ENCODE assay signal across 9 cellular contexts in genomic region chr6:139539852-139540251, GRCh38.
DNase-seq lines count a peak whose midpoint lies in the region; ATAC-seq and TF ChIP-seq lines count a peak whose summit lies in the region.
"Had no signal": no experiment of that assay in that cellular context is flagged by ENCODE, and none has a peak within 500 bp of the region (broad histone marks: within the 10 kb centered on the region; RNA-seq: fewer than 3 reads in every experiment).

No MANE protein-coding gene starts in this region.

- H3K9ac ChIP-seq in skeletal muscle tissue (ENCODE audit: low read depth in 1 of 3, low read length in 3 of 3), result peak overlapping the region in 2 of 3 donors; percentile 26 to 37
- H3K9ac ChIP-seq in neural progenitor cell, result no peak overlapping the region

- H3K4me1 Mint-ChIP-seq in T-helper 2 cell treated with Interferon-gamma antibody and Interleukin-4, amounts not matched to agents 5 μg/mL and 100 μg/mL, for 36 hours (ENCODE audit: low read depth), result peaks cover 62% of the 10 kb centered on the region
- peaks cover 16% of the 10 kb centered on the region for H3K4me1 Mint-ChIP-seq in neural progenitor cell

- H3K4me3 ChIP-seq in SJCRH30 (peak overlapping the region; percentile 31), skeletal muscle tissue (ENCODE audit: low read length in 3 of 3) (peak overlapping the region; percentile 42 to 65 (median 55)), neural progenitor cell (no peak overlapping the region)

- DNase-seq in T-helper 2 cell treated with Interferon-gamma antibody and Interleukin-4, amounts not matched to agents 5 μg/mL and 100 μg/mL, for 36 hours (ENCODE audit: low spot score), result no peak
- DNase-seq in T-helper 2 cell (no peak), SJCRH30 (peak; percentile 86 to 89), fibroblast of the conjunctiva (ENCODE audit: low read depth) (peak; percentile 85), neural progenitor cell (ENCODE audit: low spot score) (no peak)
- no peak for DNase-seq in activated effector memory CD4-positive, alpha-beta T cell treated with anti-CD3 and anti-CD28 coated beads, Interleukin-2, amount 50 U/mL, for 16 hours

- H4K20me1 ChIP-seq in neural progenitor cell (ENCODE audit: low read depth), result no peaks in the 10 kb centered on the region

- no peaks in the 10 kb centered on the region for H3K79me2 ChIP-seq in neural progenitor cell (ENCODE audit: low read depth)

- H3K9me3 ChIP-seq in SJCRH30 (replicated peaks), result no peaks in the 10 kb centered on the region
- H3K9me3 ChIP-seq in skeletal muscle tissue (ENCODE audit: control insufficient read depth in 3 of 3, low read length in 3 of 3), result no peaks in the 10 kb centered on the region
- H3K9me3 ChIP-seq in neural progenitor cell (ENCODE audit: low read depth), result no peaks in the 10 kb centered on the region

- H3K4me1 ChIP-seq in SJCRH30, result peaks cover 7% of the 10 kb centered on the region
- peaks cover 6 to 11% (median 8%) of the 10 kb centered on the region in 3 donors for H3K4me1 ChIP-seq in skeletal muscle tissue (ENCODE audit: control insufficient read depth in 3 of 3, insufficient read depth in 3 of 3, low read length in 3 of 3)
- peaks cover 19% of the 10 kb centered on the region for H3K4me1 ChIP-seq in neural progenitor cell

- H2AFZ ChIP-seq in neural progenitor cell (replicated peaks), result no peak overlapping the region

- H3K4me2 ChIP-seq in neural progenitor cell, result no peak overlapping the region

- H3K27me3 ChIP-seq in SJCRH30, result no peaks in the 10 kb centered on the region
- H3K27me3 ChIP-seq in skeletal muscle tissue (ENCODE audit: control insufficient read depth in 3 of 3, insufficient read depth in 3 of 3, low read length in 3 of 3), result no peaks in the 10 kb centered on the region
- no peaks in the 10 kb centered on the region for H3K27me3 ChIP-seq in neural progenitor cell

- ATAC-seq in GM19397 (IDR thresholded peaks at IDR 0.05; ENCODE audit: unreplicated experiment), result no peak

- H3K9me3 Mint-ChIP-seq in T-helper 2 cell treated with Interferon-gamma antibody and Interleukin-4, amounts not matched to agents 5 μg/mL and 100 μg/mL, for 36 hours, result peaks cover 4% of the 10 kb centered on the region
- H3K9me3 Mint-ChIP-seq in neural progenitor cell, result no peaks in the 10 kb centered on the region

- no peaks in the 10 kb centered on the region for H3F3A ChIP-seq in neural progenitor cell (ENCODE audit: low read depth)

- H3K27ac ChIP-seq in SJCRH30 (peak overlapping the region; percentile 87), skeletal muscle tissue (ENCODE audit: low read depth, low read length) (peak overlapping the region; percentile 75), neural progenitor cell (no peak overlapping the region)
- H3K27ac ChIP-seq: C4-2B had no signal

- H3K36me3 Mint-ChIP-seq in T-helper 2 cell treated with Interferon-gamma antibody and Interleukin-4, amounts not matched to agents 5 μg/mL and 100 μg/mL, for 36 hours (ENCODE audit: low read depth), result peaks cover 12% of the 10 kb centered on the region
- H3K36me3 Mint-ChIP-seq in neural progenitor cell, result peaks cover 2% of the 10 kb centered on the region

- H3K36me3 ChIP-seq in SJCRH30 (no peaks in the 10 kb centered on the region), skeletal muscle tissue (ENCODE audit: control insufficient read depth in 3 of 3, insufficient read depth in 3 of 3, low read length in 3 of 3) (no peaks in the 10 kb centered on the region), neural progenitor cell (no peaks in the 10 kb centered on the region)

- peak overlapping the region; percentile 84 for H3K27ac Mint-ChIP-seq in T-helper 2 cell treated with Interferon-gamma antibody and Interleukin-4, amounts not matched to agents 5 μg/mL and 100 μg/mL, for 36 hours
- no peak overlapping the region for H3K27ac Mint-ChIP-seq in neural progenitor cell

- peak overlapping the region; percentile 62 for H3K4me3 Mint-ChIP-seq in T-helper 2 cell treated with Interferon-gamma antibody and Interleukin-4, amounts not matched to agents 5 μg/mL and 100 μg/mL, for 36 hours
- H3K4me3 Mint-ChIP-seq in neural progenitor cell, result no peak overlapping the region

- no peaks in the 10 kb centered on the region for H3K27me3 Mint-ChIP-seq in T-helper 2 cell treated with Interferon-gamma antibody and Interleukin-4, amounts not matched to agents 5 μg/mL and 100 μg/mL, for 36 hours (ENCODE audit: low read depth)
- peaks cover 5% of the 10 kb centered on the region for H3K27me3 Mint-ChIP-seq in neural progenitor cell (ENCODE audit: insufficient read depth, low read depth)

- TF ChIP-seq CTCF in neural progenitor cell (IDR thresholded peaks at IDR 0.05), result no peak

Comparison
In these comparisons a context has a peak if more than half of its experiments do, and no peak if none do; other contexts are left out.
1. DNase-seq: peak in SJCRH30 (2 of 2) and fibroblast of the conjunctiva (single experiment); none in T-helper 2 cell treated with Interferon-gamma antibody and Interleukin-4, amounts not matched to agents 5 μg/mL and 100 μg/mL, for 36 hours (single experiment), T-helper 2 cell (0 of 5), neural progenitor cell (single experiment) and activated effector memory CD4-positive, alpha-beta T cell treated with anti-CD3 and anti-CD28 coated beads, Interleukin-2, amount 50 U/mL, for 16 hours (single experiment).